In the genomic region with DNA sequence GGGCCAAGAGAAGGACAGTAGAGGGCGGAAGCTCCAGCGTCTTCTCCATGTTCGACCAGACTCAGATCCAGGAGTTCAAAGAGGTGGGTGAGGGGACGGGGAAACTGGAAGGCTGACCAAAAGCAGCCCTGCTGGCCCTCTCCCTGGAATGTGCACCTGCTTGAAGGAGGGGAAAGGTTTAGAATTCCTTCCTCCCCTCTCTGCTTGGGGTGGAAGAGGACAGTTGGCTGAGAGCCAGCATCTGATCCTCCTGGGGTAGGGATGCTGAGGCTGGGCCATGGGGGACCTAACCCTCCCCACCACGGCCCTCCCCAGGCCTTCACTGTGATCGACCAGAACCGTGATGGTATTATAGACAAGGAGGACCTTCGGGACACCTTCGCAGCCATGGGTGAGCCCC, we compare ENCODE assay signal across 19 cellular contexts. TPM values are rescaled to one million over a fixed set of nuclear protein-coding genes. Genes with fewer than 3 reads are reported as not detected.
DNase-seq lines count a peak whose midpoint lies in the region; ATAC-seq and TF ChIP-seq lines count a peak whose summit lies in the region.
"Had no signal": no experiment of that assay in that cellular context is flagged by ENCODE, and none has a peak within 500 bp of the region (broad histone marks: within the 10 kb centered on the region; RNA-seq: fewer than 3 reads in every experiment).

No MANE protein-coding gene starts in this region.

- peaks cover 41% of the 10 kb centered on the region for H3K4me1 Mint-ChIP-seq in activated CD4-positive, alpha-beta T cell treated with anti-CD3 and anti-CD28 coated beads, Interleukin-2, amount 10 ng/mL, durations not matched to agents 24 days and 14 days
- H3K4me1 Mint-ChIP-seq in endothelial cell (ENCODE audit: unreplicated experiment), result peaks cover 21% of the 10 kb centered on the region

- peaks cover 16% of the 10 kb centered on the region for H3K36me3 Mint-ChIP-seq in activated CD4-positive, alpha-beta T cell treated with anti-CD3 and anti-CD28 coated beads, Interleukin-2, amount 10 ng/mL, durations not matched to agents 24 days and 14 days (ENCODE audit: low read depth)
- H3K36me3 Mint-ChIP-seq in endothelial cell (ENCODE audit: low read depth, unreplicated experiment), result peaks cover 8% of the 10 kb centered on the region

- H3K9ac ChIP-seq in rectal smooth muscle tissue (ENCODE audit: low read length), result no peak overlapping the region
- H3K9ac ChIP-seq: parathyroid adenoma had no signal

- ATAC-seq in HG03135 (IDR thresholded peaks at IDR 0.05; ENCODE audit: unreplicated experiment), result no peak
- ATAC-seq in GM21526 (IDR thresholded peaks at IDR 0.05; ENCODE audit: low FRiP score, unreplicated experiment), result no peak
- ATAC-seq: activated CD4-positive, CD25-positive, alpha-beta regulatory T cell treated with anti-CD3 and anti-CD28 coated beads, Interleukin-2, amount 50 U/mL, for 24 hours had no signal

- no peaks in the 10 kb centered on the region for H3K9me3 Mint-ChIP-seq in activated CD4-positive, alpha-beta T cell treated with anti-CD3 and anti-CD28 coated beads, Interleukin-2, amount 10 ng/mL, durations not matched to agents 24 days and 14 days
- no peaks in the 10 kb centered on the region for H3K9me3 Mint-ChIP-seq in endothelial cell (ENCODE audit: unreplicated experiment)
- H3K9me3 Mint-ChIP-seq: activated T-helper 1 cell treated with anti-CD3 and anti-CD28 coated beads, Interleukin-12 subunit alpha, Interleukin-12 subunit beta, Interleukin-2, Interleukin-4 antibody, amounts not matched to agents 30 ng/mL and 10 ng/mL and 1 ng/mL, durations not matched to agents 14 hours and 24 hours and 36 hours had no signal

- DNase-seq in activated CD4-positive, alpha-beta T cell treated with anti-CD3 and anti-CD28 coated beads, Interleukin-2, amount 10 ng/mL, durations not matched to agents 24 days and 14 days, result peak; percentile 57
- no peak for DNase-seq in activated CD4-positive, alpha-beta T cell treated with anti-CD3 and anti-CD28 coated beads for 1 hour
- DNase-seq in SJCRH30, result peak; percentile 39 to 40
- DNase-seq in endothelial cell (ENCODE audit: low spot score), result no peak
- no peak for DNase-seq in stimulated activated CD4-positive, alpha-beta T cell treated with anti-CD3 and anti-CD28 coated beads, Interleukin-4, amount 100 ng/mL, for 4 hours
- DNase-seq: MG63, NCI-H1930, NCI-H748 treated with DMSO at 0.1 percent for 48 hours had no signal

- intact Hi-C loops in activated CD4-positive, alpha-beta T cell treated with anti-CD3 and anti-CD28 coated beads, Interleukin-2, amount 10 ng/mL, durations not matched to agents 24 days and 14 days (cut with micrococcal nuclease), result loop anchor here (10.0 kb wide), 1 partner anchor 381 kb away; the partner anchor contains the start of genes HIRIP3 and INO80E

- H3K36me3 ChIP-seq in SJCRH30 (no peaks in the 10 kb centered on the region), rectal smooth muscle tissue (ENCODE audit: control insufficient read depth, insufficient read depth, low read length) (no peaks in the 10 kb centered on the region)

- peak overlapping the region; percentile 48 for H3K27ac Mint-ChIP-seq in activated CD4-positive, alpha-beta T cell treated with anti-CD3 and anti-CD28 coated beads, Interleukin-2, amount 10 ng/mL, durations not matched to agents 24 days and 14 days
- peak overlapping the region; percentile 42 for H3K27ac Mint-ChIP-seq in endothelial cell (ENCODE audit: unreplicated experiment)
- H3K27ac Mint-ChIP-seq: activated T-helper 1 cell treated with anti-CD3 and anti-CD28 coated beads, Interleukin-12 subunit alpha, Interleukin-12 subunit beta, Interleukin-2, Interleukin-4 antibody, amounts not matched to agents 30 ng/mL and 10 ng/mL and 1 ng/mL, durations not matched to agents 14 hours and 24 hours and 36 hours had no signal

- no peak for TF ChIP-seq CTCF in endothelial cell (IDR thresholded peaks at IDR 0.05; ENCODE audit: unreplicated experiment)

- no peak overlapping the region for H3K4me3 Mint-ChIP-seq in activated CD4-positive, alpha-beta T cell treated with anti-CD3 and anti-CD28 coated beads, Interleukin-2, amount 10 ng/mL, durations not matched to agents 24 days and 14 days
- no peak overlapping the region for H3K4me3 Mint-ChIP-seq in endothelial cell (ENCODE audit: unreplicated experiment)

- H3K27me3 Mint-ChIP-seq in activated CD4-positive, alpha-beta T cell treated with anti-CD3 and anti-CD28 coated beads, Interleukin-2, amount 10 ng/mL, durations not matched to agents 24 days and 14 days, result no peaks in the 10 kb centered on the region
- peaks cover 13% of the 10 kb centered on the region for H3K27me3 Mint-ChIP-seq in endothelial cell (ENCODE audit: unreplicated experiment)

- H3K4me3 ChIP-seq in SJCRH30, result no peak overlapping the region
- H3K4me3 ChIP-seq in rectal smooth muscle tissue (ENCODE audit: low read length), result no peak overlapping the region
- H3K4me3 ChIP-seq: MG63 had no signal

- H3K4me1 ChIP-seq in SJCRH30 (peaks cover 36% of the 10 kb centered on the region), rectal smooth muscle tissue (ENCODE audit: control insufficient read depth, insufficient read depth, low read length) (peaks cover 9% of the 10 kb centered on the region)

- no peaks in the 10 kb centered on the region for H3K27me3 ChIP-seq in SJCRH30
- no peaks in the 10 kb centered on the region for H3K27me3 ChIP-seq in rectal smooth muscle tissue (ENCODE audit: control insufficient read depth, insufficient read depth, low read length)
- H3K27me3 ChIP-seq: MG63 had no signal

- H3K27ac ChIP-seq in SJCRH30 (no peak overlapping the region), rectal smooth muscle tissue (ENCODE audit: low read depth, low read length) (peak overlapping the region; percentile 100)
- H3K27ac ChIP-seq: parathyroid adenoma had no signal

- H3K9me3 ChIP-seq in SJCRH30 (replicated peaks), result no peaks in the 10 kb centered on the region
- H3K9me3 ChIP-seq: MG63 had no signal

RNA-seq across cellular contexts. Expression of gene MYL11, which starts 1.2 kb away (rescaled TPM):
- 1.0 and 1.3 TPM in 2 replicates for total RNA-seq in activated CD4-positive, alpha-beta T cell treated with anti-CD3 and anti-CD28 coated beads, Interleukin-2, amount 10 ng/mL, durations not matched to agents 24 days and 14 days
- total RNA-seq in SJCRH30 (2014; rRNA removed; shearing (Covaris generic)), result 10.8 and 13.1 TPM in 2 replicates
- total RNA-seq in endothelial cell (ENCODE audit: unreplicated experiment), result 0.85 TPM
- total RNA-seq: A172, bronchial epithelial cell, fibroblast of villous mesenchyme, HT1080, lung microvascular endothelial cell had no signal

RNA-seq across cellular contexts. Expression of gene TBC1D10B, which starts 5.5 kb away (rescaled TPM):
- total RNA-seq in activated CD4-positive, alpha-beta T cell treated with anti-CD3 and anti-CD28 coated beads, Interleukin-2, amount 10 ng/mL, durations not matched to agents 24 days and 14 days, result 68.9 TPM in 2 replicates
- 33.7 and 36.0 TPM in 2 replicates for total RNA-seq in SJCRH30 (2014; rRNA removed; shearing (Covaris generic))
- total RNA-seq in endothelial cell (ENCODE audit: unreplicated experiment), result 62.4 TPM

RNA-seq across cellular contexts. Expression of gene SEPTIN1, which starts 6.5 kb away (rescaled TPM):
- total RNA-seq in activated CD4-positive, alpha-beta T cell treated with anti-CD3 and anti-CD28 coated beads, Interleukin-2, amount 10 ng/mL, durations not matched to agents 24 days and 14 days, result 162 and 163 TPM in 2 replicates
- 0.23 and 0.45 TPM in 2 replicates for total RNA-seq in SJCRH30 (2014; rRNA removed; shearing (Covaris generic))
- total RNA-seq in endothelial cell (ENCODE audit: unreplicated experiment), result 1.6 TPM
- total RNA-seq: A172 had no signal

RNA-seq across cellular contexts. Expression of gene ZNF48, which starts 19.4 kb away (rescaled TPM):
- 16.5 and 18.3 TPM in 2 replicates for total RNA-seq in activated CD4-positive, alpha-beta T cell treated with anti-CD3 and anti-CD28 coated beads, Interleukin-2, amount 10 ng/mL, durations not matched to agents 24 days and 14 days
- total RNA-seq in SJCRH30 (2014; rRNA removed; shearing (Covaris generic)), result 9.3 and 10.1 TPM in 2 replicates
- total RNA-seq in endothelial cell (ENCODE audit: unreplicated experiment), result 40.4 TPM

RNA-seq across cellular contexts. Expression of gene CD2BP2, which starts 20.7 kb away (rescaled TPM):
- 80.5 and 93.2 TPM in 2 replicates for total RNA-seq in activated CD4-positive, alpha-beta T cell treated with anti-CD3 and anti-CD28 coated beads, Interleukin-2, amount 10 ng/mL, durations not matched to agents 24 days and 14 days
- total RNA-seq in SJCRH30 (2014; rRNA removed; shearing (Covaris generic)), result 52.2 and 52.3 TPM in 2 replicates
- total RNA-seq in endothelial cell (ENCODE audit: unreplicated experiment), result 77.2 TPM

Comparison
In these comparisons a context has a peak if more than half of its experiments do, and no peak if none do; other contexts are left out.
1. DNase-seq: peak in activated CD4-positive, alpha-beta T cell treated with anti-CD3 and anti-CD28 coated beads, Interleukin-2, amount 10 ng/mL, durations not matched to agents 24 days and 14 days (single experiment) and SJCRH30 (2 of 2); none in activated CD4-positive, alpha-beta T cell treated with anti-CD3 and anti-CD28 coated beads for 1 hour (single experiment), endothelial cell (single experiment) and stimulated activated CD4-positive, alpha-beta T cell treated with anti-CD3 and anti-CD28 coated beads, Interleukin-4, amount 100 ng/mL, for 4 hours (0 of 2).
2. RNA of gene SEPTIN1, which starts 6.5 kb away (total RNA-seq): 162 to 163 TPM in activated CD4-positive, alpha-beta T cell treated with anti-CD3 and anti-CD28 coated beads, Interleukin-2, amount 10 ng/mL, durations not matched to agents 24 days and 14 days; 1.6 TPM in endothelial cell (single experiment) and 0.23 to 0.45 TPM in SJCRH30; every median in the first group is over 10 times any median in the second.